In the genomic region with DNA sequence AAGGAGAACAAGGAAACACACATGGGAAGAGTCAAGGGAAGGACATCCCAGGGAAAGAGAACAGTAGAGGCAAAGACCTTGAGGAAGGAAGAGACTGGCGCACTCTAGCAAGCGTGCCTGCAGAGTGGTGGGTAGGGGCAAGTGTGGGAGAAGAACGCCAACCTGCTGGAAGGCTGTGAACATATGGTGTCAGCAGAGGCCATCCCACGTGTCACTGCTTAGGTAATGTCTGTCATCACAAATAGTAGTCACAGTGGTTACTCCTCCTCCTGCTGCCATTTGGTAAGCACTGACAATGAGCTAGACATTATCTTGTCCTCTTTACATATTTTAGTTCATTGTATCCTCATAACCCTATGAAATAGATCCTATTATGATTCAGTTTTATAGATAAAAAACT, we compare ENCODE assay signal across 1 cellular context.
TF ChIP-seq lines count a peak whose summit lies in the region.

No MANE protein-coding gene starts in this region.

TF ChIP-seq in K562, 482 proteins besides CTCF, POLR2A, EP300 and RAD21 (continued from another document):
- TF ChIP-seq, protein P1, sequence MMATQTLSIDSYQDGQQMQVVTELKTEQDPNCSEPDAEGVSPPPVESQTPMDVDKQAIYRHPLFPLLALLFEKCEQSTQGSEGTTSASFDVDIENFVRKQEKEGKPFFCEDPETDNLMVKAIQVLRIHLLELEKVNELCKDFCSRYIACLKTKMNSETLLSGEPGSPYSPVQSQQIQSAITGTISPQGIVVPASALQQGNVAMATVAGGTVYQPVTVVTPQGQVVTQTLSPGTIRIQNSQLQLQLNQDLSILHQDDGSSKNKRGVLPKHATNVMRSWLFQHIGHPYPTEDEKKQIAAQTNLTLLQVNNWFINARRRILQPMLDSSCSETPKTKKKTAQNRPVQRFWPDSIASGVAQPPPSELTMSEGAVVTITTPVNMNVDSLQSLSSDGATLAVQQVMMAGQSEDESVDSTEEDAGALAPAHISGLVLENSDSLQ (IDR thresholded peaks at IDR 0.05) = 0 out of 2 replicates have a peak, but pooled peaks have one; percentile 13
- TF ChIP-seq PYGO2 (tag; IDR thresholded peaks at IDR 0.05) (no peak), CREM (IDR thresholded peaks at IDR 0.05; ENCODE audit: low read depth) (peak; percentile 41; the same call in 1 of the 2 replicates), RBM15 (IDR thresholded peaks at IDR 0.05; ENCODE audit: insufficient read depth, low read length) (no peak), TCFL5 (CRISPR knock-in tag; conservative IDR thresholded peaks at IDR 0.05) (no peak), L3MBTL2 (IDR thresholded peaks at IDR 0.05) (peak; percentile 61), MEIS2 (IDR thresholded peaks at IDR 0.05; ENCODE audit: partially characterized antibody) (peak; percentile 64), MYBL2 (IDR thresholded peaks at IDR 0.05; ENCODE audit: low read depth) (no peak), MYBL2 (CRISPR knock-in tag; IDR thresholded peaks at IDR 0.05; ENCODE audit: borderline replicate concordance) (no peak), JUND (IDR thresholded peaks at IDR 0.05; ENCODE audit: borderline replicate concordance, low read depth, low read length) (0 out of 2 replicates have a peak, but pooled peaks have one; percentile 5), JUND (tag; IDR thresholded peaks at IDR 0.05; ENCODE audit: borderline replicate concordance, low read depth, low read length) (peak; percentile 41; the same call in 1 of the 3 replicates), NR2C1 (IDR thresholded peaks at IDR 0.05) (no peak), NR2C1 (tag; IDR thresholded peaks at IDR 0.05) (0 out of 2 replicates have a peak, but pooled peaks have one; percentile 33), ETV1 (tag; conservative IDR thresholded peaks at IDR 0.05; ENCODE audit: low read depth) (0 out of 2 replicates have a peak, but pooled peaks have one; percentile 5), IRF2 (CRISPR knock-in tag; IDR thresholded peaks at IDR 0.05) (no peak)
- TF ChIP-seq, protein P2, sequence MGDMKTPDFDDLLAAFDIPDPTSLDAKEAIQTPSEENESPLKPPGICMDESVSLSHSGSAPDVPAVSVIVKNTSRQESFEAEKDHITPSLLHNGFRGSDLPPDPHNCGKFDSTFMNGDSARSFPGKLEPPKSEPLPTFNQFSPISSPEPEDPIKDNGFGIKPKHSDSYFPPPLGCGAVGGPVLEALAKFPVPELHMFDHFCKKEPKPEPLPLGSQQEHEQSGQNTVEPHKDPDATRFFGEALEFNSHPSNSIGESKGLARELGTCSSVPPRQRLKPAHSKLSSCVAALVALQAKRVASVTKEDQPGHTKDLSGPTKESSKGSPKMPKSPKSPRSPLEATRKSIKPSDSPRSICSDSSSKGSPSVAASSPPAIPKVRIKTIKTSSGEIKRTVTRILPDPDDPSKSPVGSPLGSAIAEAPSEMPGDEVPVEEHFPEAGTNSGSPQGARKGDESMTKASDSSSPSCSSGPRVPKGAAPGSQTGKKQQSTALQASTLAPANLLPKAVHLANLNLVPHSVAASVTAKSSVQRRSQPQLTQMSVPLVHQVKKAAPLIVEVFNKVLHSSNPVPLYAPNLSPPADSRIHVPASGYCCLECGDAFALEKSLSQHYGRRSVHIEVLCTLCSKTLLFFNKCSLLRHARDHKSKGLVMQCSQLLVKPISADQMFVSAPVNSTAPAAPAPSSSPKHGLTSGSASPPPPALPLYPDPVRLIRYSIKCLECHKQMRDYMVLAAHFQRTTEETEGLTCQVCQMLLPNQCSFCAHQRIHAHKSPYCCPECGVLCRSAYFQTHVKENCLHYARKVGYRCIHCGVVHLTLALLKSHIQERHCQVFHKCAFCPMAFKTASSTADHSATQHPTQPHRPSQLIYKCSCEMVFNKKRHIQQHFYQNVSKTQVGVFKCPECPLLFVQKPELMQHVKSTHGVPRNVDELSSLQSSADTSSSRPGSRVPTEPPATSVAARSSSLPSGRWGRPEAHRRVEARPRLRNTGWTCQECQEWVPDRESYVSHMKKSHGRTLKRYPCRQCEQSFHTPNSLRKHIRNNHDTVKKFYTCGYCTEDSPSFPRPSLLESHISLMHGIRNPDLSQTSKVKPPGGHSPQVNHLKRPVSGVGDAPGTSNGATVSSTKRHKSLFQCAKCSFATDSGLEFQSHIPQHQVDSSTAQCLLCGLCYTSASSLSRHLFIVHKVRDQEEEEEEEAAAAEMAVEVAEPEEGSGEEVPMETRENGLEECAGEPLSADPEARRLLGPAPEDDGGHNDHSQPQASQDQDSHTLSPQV (IDR thresholded peaks at IDR 0.05) = peak; percentile 48; the same call in 1 of the 2 replicates
- TF ChIP-seq, protein P3, sequence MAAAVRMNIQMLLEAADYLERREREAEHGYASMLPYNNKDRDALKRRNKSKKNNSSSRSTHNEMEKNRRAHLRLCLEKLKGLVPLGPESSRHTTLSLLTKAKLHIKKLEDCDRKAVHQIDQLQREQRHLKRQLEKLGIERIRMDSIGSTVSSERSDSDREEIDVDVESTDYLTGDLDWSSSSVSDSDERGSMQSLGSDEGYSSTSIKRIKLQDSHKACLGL (CRISPR knock-in tag; IDR thresholded peaks at IDR 0.05; ENCODE audit: borderline replicate concordance, poor library complexity, severe bottlenecking) = no peak
- TF ChIP-seq, protein P4, sequence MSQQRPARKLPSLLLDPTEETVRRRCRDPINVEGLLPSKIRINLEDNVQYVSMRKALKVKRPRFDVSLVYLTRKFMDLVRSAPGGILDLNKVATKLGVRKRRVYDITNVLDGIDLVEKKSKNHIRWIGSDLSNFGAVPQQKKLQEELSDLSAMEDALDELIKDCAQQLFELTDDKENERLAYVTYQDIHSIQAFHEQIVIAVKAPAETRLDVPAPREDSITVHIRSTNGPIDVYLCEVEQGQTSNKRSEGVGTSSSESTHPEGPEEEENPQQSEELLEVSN (IDR thresholded peaks at IDR 0.05; ENCODE audit: borderline replicate concordance in 1 of 2, extremely low read depth in 1 of 2, insufficient read depth in 1 of 2, insufficient read length in 1 of 2, low read depth in 1 of 2, low read length in 1 of 2, poor library complexity in 1 of 2, severe bottlenecking in 1 of 2) = peak in 1 of 2 experiments; percentile 29
- TF ChIP-seq, protein P5, sequence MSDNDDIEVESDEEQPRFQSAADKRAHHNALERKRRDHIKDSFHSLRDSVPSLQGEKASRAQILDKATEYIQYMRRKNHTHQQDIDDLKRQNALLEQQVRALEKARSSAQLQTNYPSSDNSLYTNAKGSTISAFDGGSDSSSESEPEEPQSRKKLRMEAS (CRISPR knock-in tag; IDR thresholded peaks at IDR 0.05) = peak; percentile 42
- TF ChIP-seq, protein P6, sequence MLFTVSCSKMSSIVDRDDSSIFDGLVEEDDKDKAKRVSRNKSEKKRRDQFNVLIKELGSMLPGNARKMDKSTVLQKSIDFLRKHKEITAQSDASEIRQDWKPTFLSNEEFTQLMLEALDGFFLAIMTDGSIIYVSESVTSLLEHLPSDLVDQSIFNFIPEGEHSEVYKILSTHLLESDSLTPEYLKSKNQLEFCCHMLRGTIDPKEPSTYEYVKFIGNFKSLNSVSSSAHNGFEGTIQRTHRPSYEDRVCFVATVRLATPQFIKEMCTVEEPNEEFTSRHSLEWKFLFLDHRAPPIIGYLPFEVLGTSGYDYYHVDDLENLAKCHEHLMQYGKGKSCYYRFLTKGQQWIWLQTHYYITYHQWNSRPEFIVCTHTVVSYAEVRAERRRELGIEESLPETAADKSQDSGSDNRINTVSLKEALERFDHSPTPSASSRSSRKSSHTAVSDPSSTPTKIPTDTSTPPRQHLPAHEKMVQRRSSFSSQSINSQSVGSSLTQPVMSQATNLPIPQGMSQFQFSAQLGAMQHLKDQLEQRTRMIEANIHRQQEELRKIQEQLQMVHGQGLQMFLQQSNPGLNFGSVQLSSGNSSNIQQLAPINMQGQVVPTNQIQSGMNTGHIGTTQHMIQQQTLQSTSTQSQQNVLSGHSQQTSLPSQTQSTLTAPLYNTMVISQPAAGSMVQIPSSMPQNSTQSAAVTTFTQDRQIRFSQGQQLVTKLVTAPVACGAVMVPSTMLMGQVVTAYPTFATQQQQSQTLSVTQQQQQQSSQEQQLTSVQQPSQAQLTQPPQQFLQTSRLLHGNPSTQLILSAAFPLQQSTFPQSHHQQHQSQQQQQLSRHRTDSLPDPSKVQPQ (CRISPR knock-in tag; IDR thresholded peaks at IDR 0.05; ENCODE audit: borderline replicate concordance) = no peak
